Comparison of ENCODE assay signal across 10 cellular contexts in genomic region chr3:165854696-165855095, GRCh38. TPM values are rescaled to one million over a fixed set of nuclear protein-coding genes. Genes with fewer than 3 reads are reported as not detected.
DNase-seq lines count a peak whose midpoint lies in the region; ATAC-seq, FAIRE-seq and TF ChIP-seq lines count a peak whose summit lies in the region.
"Had no signal": no experiment of that assay in that cellular context is flagged by ENCODE, and none has a peak within 500 bp of the region (broad histone marks: within the 10 kb centered on the region; RNA-seq: fewer than 3 reads in every experiment).

No MANE protein-coding gene starts in this region.

- H3K4me2 ChIP-seq in KMS-11 (no peak overlapping the region), HepG2 (ENCODE audit: low read depth, low read length) (no peak overlapping the region)

- ATAC-seq in HepG2 (no peak), HG02798 (IDR thresholded peaks at IDR 0.05; ENCODE audit: poor library complexity, unreplicated experiment) (no peak), GM18517 (IDR thresholded peaks at IDR 0.05; ENCODE audit: unreplicated experiment) (no peak)

- no peaks in the 10 kb centered on the region for H3K27me3 ChIP-seq in KMS-11 (ENCODE audit: insufficient read depth, low read depth)
- no peaks in the 10 kb centered on the region for H3K27me3 ChIP-seq in HepG2 (ENCODE audit: control insufficient read depth in 1 of 2, insufficient read depth in 2 of 2, low read length in 2 of 2)

- TF ChIP-seq EP300 in HepG2 (IDR thresholded peaks at IDR 0.05; ENCODE audit: low read depth in 2 of 2, low read length in 2 of 2) (no peak), HepG2 (CRISPR knock-in tag; IDR thresholded peaks at IDR 0.05; ENCODE audit: borderline replicate concordance) (no peak)

- BruUV-seq in HepG2 (replicated peaks; lab: Mats Ljungman, UMichigan), result no TSS peak

- WGBS in HepG2 (ENCODE audit: low lambda C conversion rate), result 91% methylated on average over 1 of the region's 1 CpG

- intact Hi-C loops in HepG2 (cut with micrococcal nuclease; ENCODE audit: unreplicated experiment), result loop anchor here (1.0 to 5.0 kb wide), 2 partner anchors 1178 to 1498 kb away; no protein-coding TSS in a partner anchor

- TF ChIP-seq CTCF in KMS-11 (conservative IDR thresholded peaks at IDR 0.05; ENCODE audit: low read depth, low read length), result peak; percentile 87
- TF ChIP-seq CTCF in VCaP (conservative IDR thresholded peaks at IDR 0.05), result peak; percentile 75
- TF ChIP-seq CTCF in HepG2 (CRISPR knock-in tag; IDR thresholded peaks at IDR 0.05), result peak; percentile 57

- TF ChIP-seq POLR2A in HepG2 (IDR thresholded peaks at IDR 0.05; ENCODE audit: insufficient read depth in 1 of 2, low read depth in 2 of 2, low read length in 2 of 2), result no peak

- no peaks in the 10 kb centered on the region for H4K20me1 ChIP-seq in KMS-11 (ENCODE audit: insufficient read depth)
- H4K20me1 ChIP-seq in HepG2 (ENCODE audit: insufficient read depth, low read length), result no peaks in the 10 kb centered on the region

- in situ Hi-C loops in HepG2 (cut with HindIII; ENCODE audit: extremely low pct_ligation_motif_present, low pct_unique_long_range_greater_than_20kb), result loop anchor here (25.0 kb wide), 2 partner anchors 1183 to 1483 kb away; no protein-coding TSS in a partner anchor

- FAIRE-seq in HepG2 (lab: Jason Lieb, UNC), result no peak
- FAIRE-seq: TTC549 had no signal

- H2AFZ ChIP-seq in KMS-11 (ENCODE audit: low read depth) (no peak overlapping the region), HepG2 (ENCODE audit: low read length) (no peak overlapping the region)

- CTCF ChIA-PET in HepG2 (lab: Yijun Ruan, JAX; ENCODE audit: low intra/inter-chr PET ratio, low total read pairs), result interaction anchor here (1.5 kb wide), 1 partner anchor 1178 kb away, joined by 8 read pairs; no protein-coding TSS in a partner anchor

- POLR2A ChIA-PET in HepG2 (lab: Yijun Ruan, JAX), result no interaction called here

- DNase-seq in NCI-H2081 (lab: John Stamatoyannopoulos, UW) (peak; percentile 38 to 65), NCI-H2081 treated with DMSO at 0.1 percent for 48 hours (lab: John Stamatoyannopoulos, UW) (no peak), HepG2 (ENCODE audit: low spot score) (peak; percentile 1)
- DNase-seq in stimulated activated CD4-positive, alpha-beta T cell treated with anti-CD3 and anti-CD28 coated beads, Interleukin-15, amount 100 ng/mL, for 24 hours, result no peak

- H3K36me3 ChIP-seq in KMS-11 (ENCODE audit: insufficient read depth) (no peaks in the 10 kb centered on the region), HepG2 (replicated peaks in 1 of 2; ENCODE audit: control insufficient read depth in 1 of 2, insufficient read depth in 2 of 2, low read length in 2 of 2) (no peaks in the 10 kb centered on the region)

- no peak for TF ChIP-seq RAD21 in HepG2 (CRISPR knock-in tag; IDR thresholded peaks at IDR 0.05)

- H3K27ac ChIP-seq in KMS-11, result no peak overlapping the region
- peak overlapping the region; percentile 16; the same call in 1 of the 2 replicates for H3K27ac ChIP-seq in VCaP
- H3K27ac ChIP-seq in HepG2 (ENCODE audit: extremely low read length, insufficient read depth, low read length), result no peak overlapping the region

- H3K4me3 ChIP-seq in KMS-11 (IDR thresholded peaks at IDR 0.05; ENCODE audit: insufficient read depth, low read depth, low read length), result no peak overlapping the region
- H3K4me3 ChIP-seq in HepG2 (replicated peaks in 1 of 3; ENCODE audit: insufficient read depth in 1 of 3, low read depth in 2 of 3, low read length in 3 of 3), result no peak overlapping the region

- H3K4me1 ChIP-seq in KMS-11 (ENCODE audit: low read depth, poor library complexity, severe bottlenecking) (no peaks in the 10 kb centered on the region), HepG2 (ENCODE audit: insufficient read depth, low read length) (no peaks in the 10 kb centered on the region)

- H3K79me2 ChIP-seq in KMS-11 (ENCODE audit: insufficient read depth, low read depth) (no peaks in the 10 kb centered on the region), HepG2 (ENCODE audit: insufficient read depth, low read length) (no peaks in the 10 kb centered on the region)

- no peaks in the 10 kb centered on the region for H3K9me3 ChIP-seq in HepG2 (ENCODE audit: low read length)

- H3K9ac ChIP-seq in KMS-11 (no peak overlapping the region), HepG2 (ENCODE audit: insufficient read depth, low read depth, low read length) (no peak overlapping the region)

TF ChIP-seq in HepG2, 621 proteins besides CTCF, POLR2A, EP300 and RAD21:
- TF ChIP-seq STAG1 (CRISPR knock-in tag; IDR thresholded peaks at IDR 0.05), result peak; percentile 47
- no peak for TF ChIP-seq NCOA2 (CRISPR knock-in tag; IDR thresholded peaks at IDR 0.05)
- TF ChIP-seq, protein P1, sequence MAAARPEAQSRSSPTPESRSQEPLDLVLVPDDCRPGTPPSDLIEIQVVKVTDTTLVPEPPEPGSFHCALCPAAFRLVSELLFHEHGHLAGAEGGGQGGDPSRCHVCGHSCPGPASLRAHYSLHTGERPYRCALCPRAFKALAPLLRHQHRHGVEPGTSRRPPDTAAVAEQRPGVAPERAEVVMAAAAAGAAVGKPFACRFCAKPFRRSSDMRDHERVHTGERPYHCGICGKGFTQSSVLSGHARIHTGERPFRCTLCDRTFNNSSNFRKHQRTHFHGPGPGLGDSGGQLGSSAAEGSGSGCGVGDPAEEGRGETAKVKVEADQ (CRISPR knock-in tag; IDR thresholded peaks at IDR 0.05; ENCODE audit: borderline replicate concordance), result no peak
- no peak for TF ChIP-seq ZNF446 (CRISPR knock-in tag; IDR thresholded peaks at IDR 0.05)
- no peak for TF ChIP-seq ZSCAN29 (CRISPR knock-in tag; conservative IDR thresholded peaks at IDR 0.05)
- no peak for TF ChIP-seq GATAD2A (CRISPR knock-in tag; IDR thresholded peaks at IDR 0.05)
- no peak for TF ChIP-seq ZNF354B (CRISPR knock-in tag; IDR thresholded peaks at IDR 0.05)
- TF ChIP-seq FOXJ3 (CRISPR knock-in tag; IDR thresholded peaks at IDR 0.05; ENCODE audit: borderline replicate concordance), result no peak
TF ChIP-seq in HepG2: peak in this region for 1.

RNA-seq across cellular contexts. Expression of gene BCHE, which starts 17.5 kb away (rescaled TPM):
- not detected in 2 replicates for total RNA-seq in HepG2 (2016; rRNA removed; fragmentation: Illumina TruSeq; extraction: Trizol)
- not detected in 2 replicates for total RNA-seq in HepG2 (2016; cell fraction: cytosol; rRNA removed; fragmentation: Illumina TruSeq; extraction: Trizol; ENCODE audit: low read depth)
- total RNA-seq in HepG2 (2016; cell fraction: insoluble cytoplasmic fraction; rRNA removed; fragmentation: Illumina TruSeq; extraction: Trizol), result 0.13 TPM in 1 of 2 replicates, not detected in the other
- total RNA-seq in HepG2 (2016; cell fraction: membrane; rRNA removed; fragmentation: Illumina TruSeq; extraction: Trizol), result not detected in 2 replicates
- total RNA-seq in HepG2 (2016; cell fraction: nucleus; rRNA removed; fragmentation: Illumina TruSeq; extraction: Trizol), result not detected in 2 replicates
- polyA plus RNA-seq in HepG2 (2011; rRNA removed), result not detected in 2 replicates
- not detected in 2 replicates for polyA plus RNA-seq in HepG2 (2011; cell fraction: cytosol; rRNA removed)
- polyA plus RNA-seq in HepG2 (2011; cell fraction: nucleus; rRNA removed), result 0.10 TPM in 1 of 2 replicates, not detected in the other
- polyA plus RNA-seq in HepG2 (2012), result 0.07 TPM in 1 of 2 replicates, not detected in the other
- not detected in 2 replicates for polyA plus RNA-seq in HepG2 (2016; cell fraction: cytosol; fragmentation: Illumina TruSeq; extraction: Trizol; ENCODE audit: low read depth)
- polyA plus RNA-seq in HepG2 (2016; cell fraction: insoluble cytoplasmic fraction; fragmentation: Illumina TruSeq; extraction: Trizol; ENCODE audit: low read depth), result not detected in 2 replicates
- polyA plus RNA-seq in HepG2 (2016; cell fraction: membrane; fragmentation: Illumina TruSeq; extraction: Trizol; ENCODE audit: low read depth), result not detected in 2 replicates
- polyA plus RNA-seq in HepG2 (2016; cell fraction: nucleus; fragmentation: Illumina TruSeq; extraction: Trizol; ENCODE audit: insufficient read depth, low read depth), result not detected in 2 replicates
- not detected in 2 replicates for polyA minus RNA-seq in HepG2 (2011; rRNA and poly(A)+ RNA removed; ENCODE audit: low replicate concordance)
- not detected in 2 replicates for polyA minus RNA-seq in HepG2 (2011; cell fraction: cytosol; rRNA and poly(A)+ RNA removed)
- polyA minus RNA-seq in HepG2 (2011; cell fraction: nucleus; rRNA and poly(A)+ RNA removed), result not detected in 2 replicates
- total RNA-seq: CD4-positive, CD25-positive, alpha-beta regulatory T cell had no signal
- polyA plus RNA-seq: CD4-positive, CD25-positive, alpha-beta regulatory T cell had no signal

Comparison
In these comparisons a context has a peak if more than half of its experiments do, and no peak if none do; other contexts are left out.
1. DNase-seq: peak in NCI-H2081 (2 of 2) and HepG2 (single experiment); none in NCI-H2081 treated with DMSO at 0.1 percent for 48 hours (single experiment) and stimulated activated CD4-positive, alpha-beta T cell treated with anti-CD3 and anti-CD28 coated beads, Interleukin-15, amount 100 ng/mL, for 24 hours (single experiment).
2. Peak in every context shown above with its lines, with median percentiles within 50 percentile points of each other: CTCF ChIP-seq.